Comparison of ENCODE assay signal across 13 cellular contexts in genomic region chr1:41607810-41608209, GRCh38.
"Had no signal": no experiment of that assay in that cellular context is flagged by ENCODE, and none has a peak within 500 bp of the region (broad histone marks: within the 10 kb centered on the region; RNA-seq: fewer than 3 reads in every experiment).

No MANE protein-coding gene starts in this region.

- H3K27me3 Mint-ChIP-seq: natural killer cell treated with Interleukin-12 subunit alpha and Interleukin-12 subunit beta and Interleukin-15 and Interleukin-18, amount 100 ng/mL, for 72 hours had no signal

- H3K27me3 ChIP-seq: adrenal gland, right lobe of liver, stomach had no signal

- H3K27ac Mint-ChIP-seq: dendritic cell treated with granulocyte-macrophage colony-stimulating factor and Interleukin-4, amounts not matched to agents 40 ng/mL and 50 ng/mL, for 4 days had no signal

- H3K9me3 ChIP-seq: adrenal gland, mucosa of descending colon, prostate gland, right lobe of liver, stomach, thoracic aorta had no signal

- H3K4me1 ChIP-seq: adrenal gland, prostate gland, right lobe of liver had no signal

- H3K36me3 ChIP-seq: adrenal gland, prostate gland, right lobe of liver, stomach, thoracic aorta had no signal

- H3K4me3 Mint-ChIP-seq: activated T-cell treated with anti-CD3 and anti-CD28 coated beads, Interleukin-2, amount 50 U/mL, for 4 hours; dendritic cell treated with granulocyte-macrophage colony-stimulating factor and Interleukin-4, amounts not matched to agents 40 ng/mL and 50 ng/mL, for 4 days; natural killer cell treated with Interleukin-12 subunit alpha and Interleukin-12 subunit beta and Interleukin-15 and Interleukin-18, amount 100 ng/mL, for 72 hours had no signal

- DNase-seq: activated T-cell treated with anti-CD3 and anti-CD28 coated beads, Interleukin-2, amount 50 U/mL, for 4 hours; adrenal gland; mucosa of descending colon; occipital lobe; right lobe of liver; SHP77 treated with DMSO at 0.1 percent for 48 hours; stomach had no signal

- H3K4me3 ChIP-seq: adrenal gland, lung, mucosa of descending colon, prostate gland, right lobe of liver, stomach, thoracic aorta had no signal

- H3K36me3 Mint-ChIP-seq: natural killer cell treated with Interleukin-12 subunit alpha and Interleukin-12 subunit beta and Interleukin-15 and Interleukin-18, amount 100 ng/mL, for 72 hours had no signal

- H3K27ac ChIP-seq: adrenal gland, prostate gland, right lobe of liver, stomach, thoracic aorta had no signal

- ATAC-seq: activated CD4-positive, CD25-positive, alpha-beta regulatory T cell treated with anti-CD3 and anti-CD28 coated beads, Interleukin-2, amount 50 U/mL, for 24 hours; activated T-cell treated with anti-CD3 and anti-CD28 coated beads, Interleukin-2, amount 50 U/mL, for 4 hours; mucosa of descending colon; natural killer cell treated with Interleukin-12 subunit alpha and Interleukin-12 subunit beta and Interleukin-15 and Interleukin-18, amount 100 ng/mL, for 72 hours; right lobe of liver had no signal

- H3K9me3 Mint-ChIP-seq: activated T-cell treated with anti-CD3 and anti-CD28 coated beads, Interleukin-2, amount 50 U/mL, for 4 hours; dendritic cell treated with granulocyte-macrophage colony-stimulating factor and Interleukin-4, amounts not matched to agents 40 ng/mL and 50 ng/mL, for 4 days had no signal
